In genomic region chr1:43910359-43910758, GRCh38 we compare ENCODE assay signal across 26 cellular contexts. TPM values are rescaled to one million over a fixed set of nuclear protein-coding genes. Genes with fewer than 3 reads are reported as not detected.
"Had no signal": no experiment of that assay in that cellular context is flagged by ENCODE, and none has a peak within 500 bp of the region (broad histone marks: within the 10 kb centered on the region; RNA-seq: fewer than 3 reads in every experiment).

No MANE protein-coding gene starts in this region.

- H2AFZ ChIP-seq: neural progenitor cell had no signal

- H3K4me2 ChIP-seq: neural progenitor cell had no signal

- H3K36me3 Mint-ChIP-seq: brain, mesothelial cell of epicardium had no signal

- H3K4me3 Mint-ChIP-seq: activated naive CD8-positive, alpha-beta T cell treated with anti-CD3 and anti-CD28 coated beads, Interleukin-2, amount 50 U/mL, for 24 hours; brain; immature natural killer cell; mesothelial cell of epicardium; naive thymus-derived CD8-positive, alpha-beta T cell; neural progenitor cell; stimulated activated effector memory CD8-positive, alpha-beta T cell treated with anti-CD3 and anti-CD28 coated beads, Interleukin-12 subunit alpha, Interleukin-12 subunit beta, amount 100 ng/mL, for 72 hours had no signal

- FAIRE-seq: small intestine had no signal

- H3K9me3 Mint-ChIP-seq: activated naive CD8-positive, alpha-beta T cell treated with anti-CD3 and anti-CD28 coated beads, Interleukin-2, amount 50 U/mL, for 24 hours; brain; immature natural killer cell; mesothelial cell of epicardium; naive thymus-derived CD8-positive, alpha-beta T cell; neural progenitor cell; stimulated activated effector memory CD8-positive, alpha-beta T cell treated with anti-CD3 and anti-CD28 coated beads, Interleukin-12 subunit alpha, Interleukin-12 subunit beta, amount 100 ng/mL, for 72 hours had no signal

- H3K27me3 Mint-ChIP-seq: activated naive CD8-positive, alpha-beta T cell treated with anti-CD3 and anti-CD28 coated beads, Interleukin-2, amount 50 U/mL, for 24 hours; brain; naive thymus-derived CD8-positive, alpha-beta T cell had no signal

- H3K27me3 ChIP-seq: neural progenitor cell, stomach, suprapubic skin, tibial nerve had no signal

- H3K27ac Mint-ChIP-seq: activated naive CD8-positive, alpha-beta T cell treated with anti-CD3 and anti-CD28 coated beads, Interleukin-2, amount 50 U/mL, for 24 hours; immature natural killer cell; mesothelial cell of epicardium; naive thymus-derived CD8-positive, alpha-beta T cell; neural progenitor cell; stimulated activated effector memory CD8-positive, alpha-beta T cell treated with anti-CD3 and anti-CD28 coated beads, Interleukin-12 subunit alpha, Interleukin-12 subunit beta, amount 100 ng/mL, for 72 hours had no signal

- DNase-seq: activated CD4-positive, alpha-beta T cell treated with anti-CD3 and anti-CD28 coated beads for 4 hours; activated CD4-positive, alpha-beta T cell treated with anti-CD3 and anti-CD28 coated beads, Interleukin-2, amount 50 U/mL, for 48 hours; activated CD4-positive, CD25-positive, alpha-beta regulatory T cell; activated gamma-delta T cell; activated naive CD4-positive, alpha-beta T cell treated with anti-CD3 and anti-CD28 coated beads, Interleukin-2, amount 50 U/mL, for 16 hours; activated naive CD8-positive, alpha-beta T cell treated with anti-CD3 and anti-CD28 coated beads, Interleukin-2, amount 50 U/mL, for 24 hours; anterior cingulate cortex; dermis blood vessel endothelial cell; effector CD8-positive, alpha-beta T cell; foreskin melanocyte; immature natural killer cell; kidney glomerular epithelial cell; left ventricle myocardium inferior; small intestine; stimulated activated CD4-positive, alpha-beta T cell treated with anti-CD3 and anti-CD28 coated beads, Interleukin-2, amount 100 ng/mL, for 24 hours; stomach had no signal

- H3K9me3 ChIP-seq: left ventricle myocardium inferior, stomach, suprapubic skin, tibial nerve had no signal

- H3K36me3 ChIP-seq: left ventricle myocardium inferior, neural progenitor cell, suprapubic skin had no signal

- H3K4me1 ChIP-seq: left ventricle myocardium inferior had no signal

- H3K4me3 ChIP-seq: left ventricle myocardium inferior, neural progenitor cell, stomach, suprapubic skin, tibial nerve had no signal

- ATAC-seq: activated naive CD8-positive, alpha-beta T cell treated with anti-CD3 and anti-CD28 coated beads, Interleukin-2, amount 50 U/mL, for 24 hours; naive thymus-derived CD8-positive, alpha-beta T cell; sciatic nerve; stimulated activated effector memory CD8-positive, alpha-beta T cell treated with anti-CD3 and anti-CD28 coated beads, Interleukin-12 subunit alpha, Interleukin-12 subunit beta, amount 100 ng/mL, for 72 hours had no signal

- H3K27ac ChIP-seq: left ventricle myocardium inferior, neural progenitor cell, stomach, suprapubic skin, tibial nerve had no signal

- H3K4me1 Mint-ChIP-seq: activated naive CD8-positive, alpha-beta T cell treated with anti-CD3 and anti-CD28 coated beads, Interleukin-2, amount 50 U/mL, for 24 hours; immature natural killer cell had no signal

- H3K9ac ChIP-seq: neural progenitor cell had no signal

RNA-seq across cellular contexts. Expression of gene ARTN, which starts 23.2 kb away (rescaled TPM):
- total RNA-seq: dermis blood vessel endothelial cell, lung microvascular endothelial cell, osteoblast had no signal
- polyA plus RNA-seq: immature natural killer cell; naive thymus-derived CD8-positive, alpha-beta T cell had no signal
